8 cellular contexts compared by ENCODE assay signal in genomic region chr3:50322386-50323091, GRCh38. TPM values are rescaled to one million over a fixed set of nuclear protein-coding genes. Genes with fewer than 3 reads are reported as not detected.
DNase-seq lines count a peak whose midpoint lies in the region; ATAC-seq and TF ChIP-seq lines count a peak whose summit lies in the region.

Gene HYAL2 (minus strand): TSS chr3:50322745. CDS start chr3:50320489, 2,256 bp downstream.

- H3K4me3 ChIP-seq in HL-60 (replicated peaks; ENCODE audit: insufficient read depth, low read length): peak within 1 kb of the TSS; percentile 68
- H3K4me3 ChIP-seq in foreskin fibroblast (ENCODE audit: low read depth in 1 of 2, low read length in 2 of 2): peak within 1 kb of the TSS; percentile 78 to 81

- H3K27ac ChIP-seq in HL-60 (replicated peaks): peak within 1 kb of the TSS; percentile 100

- peak within 1 kb of the TSS; percentile 89 for H3K4me3 Mint-ChIP-seq in T-helper 17 cell
- H3K4me3 Mint-ChIP-seq in osteocyte (ENCODE audit: unreplicated experiment): peak within 1 kb of the TSS; percentile 82

- no peaks in the 10 kb centered on the region for H3K9me3 ChIP-seq in T-helper 17 cell (ENCODE audit: control insufficient read depth, low read length, poor library complexity, severe bottlenecking)

- ATAC-seq in T-helper 17 cell (no peak), HG03469 (IDR thresholded peaks at IDR 0.05; ENCODE audit: unreplicated experiment) (no peak), HG03354 (IDR thresholded peaks at IDR 0.05; ENCODE audit: poor library complexity, severe bottlenecking, unreplicated experiment) (no peak)

- H3K27me3 Mint-ChIP-seq in T-helper 17 cell: no peaks in the 10 kb centered on the region
- H3K27me3 Mint-ChIP-seq in osteocyte (ENCODE audit: unreplicated experiment): no peaks in the 10 kb centered on the region

- H3K9me3 Mint-ChIP-seq in osteocyte (ENCODE audit: unreplicated experiment): no peaks in the 10 kb centered on the region

- no peaks in the 10 kb centered on the region for H3K27me3 ChIP-seq in HL-60 (ENCODE audit: insufficient read depth, poor library complexity, severe bottlenecking)

- DNase-seq in HL-60 (ENCODE audit: low read depth in 1 of 2, low spot score in 1 of 2) (no peak), T-helper 17 cell (no peak), foreskin fibroblast (no peak), osteocyte (ENCODE audit: extremely low spot score, unreplicated experiment) (no peak), SIG-M5 (lab: John Stamatoyannopoulos, UW) (no peak)
- no peak for DNase-seq in activated CD8-positive, alpha-beta memory T cell treated with anti-CD3 and anti-CD28 coated beads, Interleukin-2, amount 50 U/mL, for 4 hours

- H3K4me1 Mint-ChIP-seq in T-helper 17 cell (peaks cover 33% of the 10 kb centered on the region), osteocyte (ENCODE audit: unreplicated experiment) (peaks cover 33% of the 10 kb centered on the region)

- no peak for TF ChIP-seq CTCF in HL-60 (IDR thresholded peaks at IDR 0.05; ENCODE audit: insufficient read depth, low read length)
- TF ChIP-seq CTCF in foreskin fibroblast (IDR thresholded peaks at IDR 0.05; ENCODE audit: low read depth, low read length): no peak
- no peak for TF ChIP-seq CTCF in osteocyte (IDR thresholded peaks at IDR 0.05)

- H3K27ac Mint-ChIP-seq in T-helper 17 cell (peak within 1 kb of the TSS; percentile 59), osteocyte (ENCODE audit: unreplicated experiment) (peak within 1 kb of the TSS; percentile 99)

- H3K36me3 Mint-ChIP-seq in T-helper 17 cell (ENCODE audit: low read depth) (no peaks in the 10 kb centered on the region), osteocyte (ENCODE audit: unreplicated experiment) (no peaks in the 10 kb centered on the region)

RNA-seq across cellular contexts. Expression of gene HYAL2, which starts in this region (rescaled TPM):
- 1 to 10 TPM; 1.6 to 2.1 TPM for total RNA-seq in T-helper 17 cell
- total RNA-seq in osteocyte: 34.1 and 37.0 TPM in 2 replicates

Comparison
In these comparisons a context has a peak if more than half of its experiments do, and no peak if none do; other contexts are left out.
1. RNA of gene HYAL2 (total RNA-seq): 34.1 to 37.0 TPM in osteocyte; 1.6 to 2.1 TPM in T-helper 17 cell; every median in the first group is over 10 times any median in the second.